Comparison of ENCODE assay signal across 8 cellular contexts in genomic region chr7:140697447-140698143, GRCh38. TPM values are rescaled to one million over a fixed set of nuclear protein-coding genes. Genes with fewer than 3 reads are reported as not detected.
DNase-seq lines count a peak whose midpoint lies in the region; ATAC-seq and TF ChIP-seq lines count a peak whose summit lies in the region.

No MANE protein-coding gene starts in this region.

- peak overlapping the region; percentile 88 for H3K4me3 ChIP-seq in SJSA1
- H3K4me3 ChIP-seq in prostate gland, result peak overlapping the region; percentile 69 to 79

- H3K27ac ChIP-seq in SJSA1, result no peak overlapping the region; the same call in 1 of the 2 replicates
- H3K27ac ChIP-seq in prostate gland, result peak overlapping the region; percentile 93 to 94

- 29% methylated on average over 24 of the region's 24 CpGs for WGBS in prostate gland

- ATAC-seq in GM21786 (IDR thresholded peaks at IDR 0.05; ENCODE audit: unreplicated experiment) (no peak), HG03097 (IDR thresholded peaks at IDR 0.05; ENCODE audit: low FRiP score, unreplicated experiment) (no peak)

- DNase-seq in ELR (ENCODE audit: low read depth), result peak; percentile 70
- DNase-seq in SJSA1 (ENCODE audit: low read depth in 1 of 2, low spot score in 2 of 2), result peak in 1 of 2 experiments; percentile 17
- peak; percentile 48 for DNase-seq in fibroblast of peridontal ligament (ENCODE audit: extremely low read depth)
- no peak for DNase-seq in prostate gland (ENCODE audit: low spot score)
- DNase-seq in NCI-H1048 (lab: John Stamatoyannopoulos, UW), result no peak
- DNase-seq in OCI-M2 (lab: John Stamatoyannopoulos, UW; ENCODE audit: unreplicated experiment), result no peak

- H3K36me3 ChIP-seq in SJSA1 (peaks cover 23% of the 10 kb centered on the region), prostate gland (no peaks in the 10 kb centered on the region)

- peaks cover 13% of the 10 kb centered on the region for H3K4me1 ChIP-seq in SJSA1 (replicated peaks)
- H3K4me1 ChIP-seq in prostate gland (replicated peaks), result peaks cover 5% of the 10 kb centered on the region

- H3K27me3 ChIP-seq in SJSA1 (replicated peaks) (no peaks in the 10 kb centered on the region), prostate gland (replicated peaks; ENCODE audit: insufficient read depth) (no peaks in the 10 kb centered on the region)

- TF ChIP-seq POLR2A in prostate gland (IDR thresholded peaks at IDR 0.05), result no peak

- TF ChIP-seq CTCF in prostate gland (IDR thresholded peaks at IDR 0.05), result no peak

- H3K9me3 ChIP-seq in SJSA1 (replicated peaks) (no peaks in the 10 kb centered on the region), prostate gland (no peaks in the 10 kb centered on the region)

- intact Hi-C loops in prostate gland (cut with DNase I), result loop anchor here (10.0 kb wide), 1 partner anchor 227 kb away; the partner anchor contains the start of gene BRAF

RNA-seq across cellular contexts. Expression of gene NDUFB2, which starts 1.1 kb away (rescaled TPM):
- total RNA-seq in SJSA1 (2014; rRNA removed; shearing (Covaris generic)), result 523 and 538 TPM in 2 replicates
- 100 to 1,000 TPM; 151 to 333 TPM for total RNA-seq in prostate gland

RNA-seq across cellular contexts. Expression of gene ADCK2, which starts 24.9 kb away (rescaled TPM):
- total RNA-seq in SJSA1 (2014; rRNA removed; shearing (Covaris generic)), result 9.6 and 13.6 TPM in 2 replicates
- 10 to 100 TPM; 26.5 to 30.6 TPM for total RNA-seq in prostate gland

RNA-seq across cellular contexts. Expression of gene DENND2A, which starts 57.0 kb away (rescaled TPM):
- total RNA-seq in SJSA1 (2014; rRNA removed; shearing (Covaris generic)), result 10.2 and 30.0 TPM in 2 replicates
- total RNA-seq in prostate gland, result 1 to 10 TPM; 4.0 to 9.2 TPM

Comparison
In these comparisons a context has a peak if more than half of its experiments do, and no peak if none do; other contexts are left out.
1. DNase-seq: peak in ELR (single experiment) and fibroblast of peridontal ligament (single experiment); none in prostate gland (single experiment), NCI-H1048 (single experiment) and OCI-M2 (single experiment).